1 cellular context compared by ENCODE assay signal in the genomic region with DNA sequence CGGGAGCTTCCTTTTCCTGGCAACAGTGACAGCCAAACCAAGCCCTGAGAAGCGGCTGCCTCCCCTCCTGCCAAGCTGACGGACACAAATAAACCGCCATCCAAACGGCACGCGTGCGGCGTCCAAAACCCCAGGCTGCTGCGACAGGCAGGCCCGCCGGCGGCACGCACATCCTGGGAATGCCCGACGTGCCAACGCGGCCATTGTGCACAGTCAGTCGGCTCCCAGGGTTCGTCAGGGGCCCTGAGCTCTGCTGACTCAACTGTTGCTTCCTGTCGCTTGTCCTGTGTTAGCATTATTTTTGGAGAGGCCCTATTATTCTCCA.
TF ChIP-seq lines count a peak whose summit lies in the region.

No MANE protein-coding gene starts in this region.

TF ChIP-seq in endothelial cell of umbilical vein, 7 proteins besides CTCF, POLR2A, EP300 and RAD21:
- TF ChIP-seq FOS (IDR thresholded peaks at IDR 0.05; ENCODE audit: borderline replicate concordance, insufficient read depth, low read length) (peak; percentile 83), GATA2 (IDR thresholded peaks at IDR 0.05; ENCODE audit: insufficient read depth, insufficient read length, low read depth, low read length) (no peak), EZH2 (IDR thresholded peaks at IDR 0.05; ENCODE audit: borderline replicate concordance, low read depth, low read length, severe bottlenecking) (no peak), MYC (IDR thresholded peaks at IDR 0.05; ENCODE audit: low read depth, low read length) (peak; percentile 39), POLR2AphosphoS5 (IDR thresholded peaks at IDR 0.05; ENCODE audit: insufficient read depth, low read depth, low read length) (peak; percentile 75), JUN (IDR thresholded peaks at IDR 0.05; ENCODE audit: borderline replicate concordance, insufficient read depth, insufficient read length, low read depth) (peak; percentile 48)
- TF ChIP-seq, protein P1, sequence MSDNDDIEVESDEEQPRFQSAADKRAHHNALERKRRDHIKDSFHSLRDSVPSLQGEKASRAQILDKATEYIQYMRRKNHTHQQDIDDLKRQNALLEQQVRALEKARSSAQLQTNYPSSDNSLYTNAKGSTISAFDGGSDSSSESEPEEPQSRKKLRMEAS (IDR thresholded peaks at IDR 0.05; ENCODE audit: insufficient read depth, insufficient read length) = peak; percentile 56
